Comparison of ENCODE assay signal across 10 cellular contexts in genomic region chr2:42903821-42904575, GRCh38.
DNase-seq lines count a peak whose midpoint lies in the region; ATAC-seq, FAIRE-seq and TF ChIP-seq lines count a peak whose summit lies in the region.
"Had no signal": no experiment of that assay in that cellular context is flagged by ENCODE, and none has a peak within 500 bp of the region (broad histone marks: within the 10 kb centered on the region; RNA-seq: fewer than 3 reads in every experiment).

No MANE protein-coding gene starts in this region.

- in situ Hi-C loops in K562 (cut with MboI) = loop anchor here (10.0 kb wide), 1 partner anchor 349 kb away; no protein-coding TSS in a partner anchor

- H2BK5ac ChIP-seq in mesendoderm (ENCODE audit: low read length) = no peak overlapping the region

- peak overlapping the region; percentile 5 for H3K56ac ChIP-seq in mesendoderm (ENCODE audit: low read length)

- peak; percentile 13; the same call in 1 of the 3 replicates for ATAC-seq in K562
- ATAC-seq in HG03159 (IDR thresholded peaks at IDR 0.05; ENCODE audit: unreplicated experiment) = no peak
- no peak for ATAC-seq in HG02840 (IDR thresholded peaks at IDR 0.05; ENCODE audit: low FRiP score, unreplicated experiment)
- ATAC-seq: naive thymus-derived CD8-positive, alpha-beta T cell had no signal

- H3K36me3 ChIP-seq in K562 (ENCODE audit: control insufficient read depth, insufficient read depth, low read length) (no peaks in the 10 kb centered on the region), mesendoderm (ENCODE audit: control insufficient read depth, insufficient read depth, low read length) (no peaks in the 10 kb centered on the region), hepatocyte (replicated peaks; ENCODE audit: insufficient read depth, low read depth) (no peaks in the 10 kb centered on the region)

- DNase-seq in NCI-H2081 treated with DMSO at 0.1 percent for 48 hours (lab: John Stamatoyannopoulos, UW) = peak; percentile 78
- DNase-seq in K562 (ENCODE audit: extremely low read depth in 1 of 4, low spot score in 3 of 4) = peak in 1 of 4 experiments; percentile 20
- peak; percentile 63 for DNase-seq in mesendoderm
- DNase-seq in hepatocyte (ENCODE audit: low spot score) = no peak
- no peak for DNase-seq in GM19238 (ENCODE audit: insufficient read length, low spot score)
- DNase-seq: central memory CD4-positive, alpha-beta T cell had no signal

- no peak overlapping the region for H3K18ac ChIP-seq in mesendoderm (ENCODE audit: low read length)

- H3K9me3 ChIP-seq in K562 (replicated peaks; ENCODE audit: control insufficient read depth, insufficient read depth, low read depth, low read length) (no peaks in the 10 kb centered on the region), hepatocyte (ENCODE audit: low read depth) (no peaks in the 10 kb centered on the region)

- TF ChIP-seq CTCF in K562 (IDR thresholded peaks at IDR 0.05 in 2 of 3, conservative IDR thresholded peaks at IDR 0.05 in 1 of 3; ENCODE audit: insufficient read depth in 2 of 3, low read depth in 1 of 3, low read length in 3 of 3) (no peak), hepatocyte (IDR thresholded peaks at IDR 0.05; ENCODE audit: poor library complexity) (no peak)

- no peak for TF ChIP-seq RAD21 in K562 (CRISPR knock-in tag; conservative IDR thresholded peaks at IDR 0.05 in 1 of 2, IDR thresholded peaks at IDR 0.05 in 1 of 2)

- no peak overlapping the region for H4K5ac ChIP-seq in mesendoderm (ENCODE audit: low read length)

- H2AFZ ChIP-seq in K562 (ENCODE audit: low read depth, low read length) (peak overlapping the region; percentile 78), hepatocyte (no peak overlapping the region)

- no peak for TF ChIP-seq POLR2A in K562 (conservative IDR thresholded peaks at IDR 0.05)

- POLR2A ChIA-PET in K562 (lab: Yijun Ruan, JAX) = interaction anchor here (1.0 kb wide), 1 partner anchor 317 kb away, joined by 4 read pairs; no protein-coding TSS in a partner anchor

- H3K9ac ChIP-seq in K562 (ENCODE audit: insufficient read depth in 1 of 2, low read depth in 2 of 2, low read length in 2 of 2) (peak overlapping the region in 1 of 2 experiments; percentile 79; a peak in 1 of 4 replicates), mesendoderm (ENCODE audit: low read length) (no peak overlapping the region)

- no peaks in the 10 kb centered on the region for H3K79me2 ChIP-seq in K562 (ENCODE audit: control insufficient read depth, insufficient read depth, low read length)
- no peaks in the 10 kb centered on the region for H3K79me2 ChIP-seq in mesendoderm (ENCODE audit: control insufficient read depth, insufficient read depth, low read length)
- no peaks in the 10 kb centered on the region for H3K79me2 ChIP-seq in hepatocyte

- no peak overlapping the region for H2BK120ac ChIP-seq in mesendoderm (ENCODE audit: low read depth, low read length)

- H3K9me1 ChIP-seq in K562 (ENCODE audit: control insufficient read depth, insufficient read depth, low read length) = no peaks in the 10 kb centered on the region

- CTCF ChIA-PET in K562 (lab: Yijun Ruan, JAX; ENCODE audit: low intra/inter-chr PET ratio) = no interaction called here

- no peak overlapping the region for H4K8ac ChIP-seq in mesendoderm (ENCODE audit: low read depth, low read length)

- no peaks in the 10 kb centered on the region for H4K20me1 ChIP-seq in K562 (replicated peaks; ENCODE audit: control insufficient read depth, insufficient read depth, low read length)
- H4K20me1 ChIP-seq in hepatocyte (ENCODE audit: insufficient read depth, poor library complexity, severe bottlenecking) = no peaks in the 10 kb centered on the region

- no peak overlapping the region for H3K4ac ChIP-seq in mesendoderm (ENCODE audit: low read depth, low read length)

- intact Hi-C loops in K562 (cut with micrococcal nuclease) = no loop called here

- H3K4me1 ChIP-seq in K562 (replicated peaks in 1 of 2; ENCODE audit: control insufficient read depth in 2 of 2, insufficient read depth in 2 of 2, low read length in 2 of 2) = peaks cover 35 to 40% of the 10 kb centered on the region in 2 experiments
- peaks cover 13% of the 10 kb centered on the region for H3K4me1 ChIP-seq in mesendoderm (ENCODE audit: control insufficient read depth, low read depth, low read length)
- peaks cover 49% of the 10 kb centered on the region for H3K4me1 ChIP-seq in hepatocyte (ENCODE audit: insufficient read depth)

- H3K27ac ChIP-seq in K562 (ENCODE audit: extremely low read depth, low read depth, low read length) (peak overlapping the region; percentile 23; the same call in 1 of the 3 replicates), mesendoderm (ENCODE audit: low read depth, low read length) (no peak overlapping the region), hepatocyte (no peak overlapping the region)

- H3K79me1 ChIP-seq in mesendoderm (ENCODE audit: low read length) = no peaks in the 10 kb centered on the region

- no peak overlapping the region for H3K4me3 ChIP-seq in K562
- H3K4me3 ChIP-seq in mesendoderm (ENCODE audit: low read length) = no peak overlapping the region
- H3K4me3 ChIP-seq in hepatocyte = no peak overlapping the region

- peak; percentile 26; the same call in 1 of the 2 replicates for TF ChIP-seq EP300 in K562 (IDR thresholded peaks at IDR 0.05; ENCODE audit: low read length)

- WGBS in K562 (ENCODE audit: insufficient coverage, low coverage, missing lambda C conversion rate) = 49% methylated on average over 14 of the region's 16 CpGs
- WGBS in mesendoderm (ENCODE audit: extremely low coverage, insufficient coverage, low lambda C conversion rate) = no CpG with 5 or more reads among the region's 16 CpGs
- 84% methylated on average over 16 of the region's 16 CpGs for WGBS in hepatocyte (ENCODE audit: low lambda C conversion rate, missing lambda C conversion rate)

- H3K9me2 ChIP-seq in hepatocyte (replicated peaks; ENCODE audit: insufficient read depth) = no peaks in the 10 kb centered on the region

- H3K27me3 ChIP-seq in K562 (ENCODE audit: control insufficient read depth in 2 of 2, insufficient read depth in 2 of 2, low read length in 2 of 2) = no peaks in the 10 kb centered on the region
- H3K27me3 ChIP-seq in mesendoderm (ENCODE audit: insufficient read depth, low read length, poor library complexity) = no peaks in the 10 kb centered on the region
- H3K27me3 ChIP-seq in hepatocyte = no peaks in the 10 kb centered on the region

- BruUV-seq in K562 (replicated peaks; lab: Mats Ljungman, UMichigan) = no TSS peak

- no peak overlapping the region for H2AK5ac ChIP-seq in mesendoderm (ENCODE audit: low read length)

- peak; percentile 28 for FAIRE-seq in G401.6 (lab: Jason Lieb, UNC)
- FAIRE-seq in K562 (lab: Jason Lieb, UNC) = no peak

- H3K23ac ChIP-seq in mesendoderm (ENCODE audit: low read length) = peak overlapping the region; percentile 50

- no peak overlapping the region for H3K4me2 ChIP-seq in K562 (ENCODE audit: insufficient read depth, low read length)
- H3K4me2 ChIP-seq in mesendoderm (ENCODE audit: low read length) = no peak overlapping the region
- H3K4me2 ChIP-seq in hepatocyte = no peak overlapping the region

- no peak overlapping the region for H2BK15ac ChIP-seq in mesendoderm (replicated peaks; ENCODE audit: low read depth)

TF ChIP-seq in K562, 482 proteins besides CTCF, POLR2A, EP300 and RAD21 (continues in another document):
- TF ChIP-seq TFAP4 (CRISPR knock-in tag; IDR thresholded peaks at IDR 0.05; ENCODE audit: borderline replicate concordance) (peak; percentile 25; the same call in 1 of the 2 replicates), ZKSCAN8 (CRISPR knock-in tag; IDR thresholded peaks at IDR 0.05) (peak; percentile 64; the same call in 1 of the 2 replicates), ZNF175 (CRISPR knock-in tag; IDR thresholded peaks at IDR 0.05; ENCODE audit: low read depth) (0 out of 2 replicates have a peak, but pooled peaks have one; percentile 39), JUND (IDR thresholded peaks at IDR 0.05; ENCODE audit: borderline replicate concordance, low read depth, low read length) (peak; percentile 33), JUND (tag; IDR thresholded peaks at IDR 0.05; ENCODE audit: borderline replicate concordance, low read depth, low read length) (no peak; the same call in 2 of the 3 replicates), ATF2 (CRISPR knock-in tag; IDR thresholded peaks at IDR 0.05) (no peak), FOXA3 (CRISPR knock-in tag; conservative IDR thresholded peaks at IDR 0.05 in 1 of 2, IDR thresholded peaks at IDR 0.05 in 1 of 2) (peak in 1 of 2 experiments; percentile 21; a peak in 1 of 4 replicates), GABPA (tag; conservative IDR thresholded peaks at IDR 0.05; ENCODE audit: low read depth) (peak; percentile 48), ZNF589 (CRISPR knock-in tag; IDR thresholded peaks at IDR 0.05; ENCODE audit: low read depth) (peak; percentile 65; the same call in 1 of the 2 replicates)

Comparison
In these comparisons a context has a peak if more than half of its experiments do, and no peak if none do; other contexts are left out.
1. DNase-seq: peak in NCI-H2081 treated with DMSO at 0.1 percent for 48 hours (single experiment) and mesendoderm (single experiment); none in hepatocyte (single experiment) and GM19238 (single experiment).